ENCODE assay signal across 8 cellular contexts in the genomic region with DNA sequence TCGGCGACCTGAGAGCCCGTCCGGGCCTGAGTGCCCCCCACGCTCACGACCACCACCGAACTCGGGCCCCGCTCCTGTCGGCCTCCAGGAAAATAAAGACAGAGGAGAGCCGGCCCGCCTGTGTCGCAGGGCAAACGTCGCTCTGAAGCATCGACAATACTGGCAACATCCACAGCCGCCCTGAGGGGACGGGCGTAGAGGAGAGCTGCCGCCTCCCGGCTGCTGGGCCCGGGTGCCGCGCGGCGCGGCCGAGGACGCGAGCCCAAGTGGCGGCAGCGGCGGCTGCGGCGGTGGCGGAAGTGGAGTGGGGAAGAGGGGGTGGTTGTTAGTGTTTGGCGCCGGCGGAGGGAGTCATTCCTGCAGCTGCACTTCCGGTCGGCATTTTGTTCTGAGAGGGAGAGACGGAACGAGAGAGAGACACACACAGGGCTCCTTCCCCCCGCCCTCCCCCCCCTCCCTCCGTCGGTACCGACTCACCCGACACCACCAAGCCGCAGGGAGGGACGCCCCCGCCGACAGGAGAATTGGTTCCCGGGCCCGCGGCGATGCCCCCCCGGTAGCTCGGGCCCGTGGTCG. TPM values are rescaled to one million over a fixed set of nuclear protein-coding genes. Genes with fewer than 3 reads are reported as not detected.
DNase-seq lines count a peak whose midpoint lies in the region; ATAC-seq and TF ChIP-seq lines count a peak whose summit lies in the region.

A gene with protein sequence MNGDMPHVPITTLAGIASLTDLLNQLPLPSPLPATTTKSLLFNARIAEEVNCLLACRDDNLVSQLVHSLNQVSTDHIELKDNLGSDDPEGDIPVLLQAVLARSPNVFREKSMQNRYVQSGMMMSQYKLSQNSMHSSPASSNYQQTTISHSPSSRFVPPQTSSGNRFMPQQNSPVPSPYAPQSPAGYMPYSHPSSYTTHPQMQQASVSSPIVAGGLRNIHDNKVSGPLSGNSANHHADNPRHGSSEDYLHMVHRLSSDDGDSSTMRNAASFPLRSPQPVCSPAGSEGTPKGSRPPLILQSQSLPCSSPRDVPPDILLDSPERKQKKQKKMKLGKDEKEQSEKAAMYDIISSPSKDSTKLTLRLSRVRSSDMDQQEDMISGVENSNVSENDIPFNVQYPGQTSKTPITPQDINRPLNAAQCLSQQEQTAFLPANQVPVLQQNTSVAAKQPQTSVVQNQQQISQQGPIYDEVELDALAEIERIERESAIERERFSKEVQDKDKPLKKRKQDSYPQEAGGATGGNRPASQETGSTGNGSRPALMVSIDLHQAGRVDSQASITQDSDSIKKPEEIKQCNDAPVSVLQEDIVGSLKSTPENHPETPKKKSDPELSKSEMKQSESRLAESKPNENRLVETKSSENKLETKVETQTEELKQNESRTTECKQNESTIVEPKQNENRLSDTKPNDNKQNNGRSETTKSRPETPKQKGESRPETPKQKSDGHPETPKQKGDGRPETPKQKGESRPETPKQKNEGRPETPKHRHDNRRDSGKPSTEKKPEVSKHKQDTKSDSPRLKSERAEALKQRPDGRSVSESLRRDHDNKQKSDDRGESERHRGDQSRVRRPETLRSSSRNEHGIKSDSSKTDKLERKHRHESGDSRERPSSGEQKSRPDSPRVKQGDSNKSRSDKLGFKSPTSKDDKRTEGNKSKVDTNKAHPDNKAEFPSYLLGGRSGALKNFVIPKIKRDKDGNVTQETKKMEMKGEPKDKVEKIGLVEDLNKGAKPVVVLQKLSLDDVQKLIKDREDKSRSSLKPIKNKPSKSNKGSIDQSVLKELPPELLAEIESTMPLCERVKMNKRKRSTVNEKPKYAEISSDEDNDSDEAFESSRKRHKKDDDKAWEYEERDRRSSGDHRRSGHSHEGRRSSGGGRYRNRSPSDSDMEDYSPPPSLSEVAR (N-terminal part only) (plus strand): TSS at position 381 of the 576 bp plus-strand sequence. CDS start 76,928 bp downstream, outside the sequence.

- ATAC-seq in gastroesophageal sphincter: peak; percentile 91

- no peaks in the 10 kb centered on the region for H3K9me3 ChIP-seq in gastroesophageal sphincter

- TF ChIP-seq POLR2A in gastroesophageal sphincter (IDR thresholded peaks at IDR 0.05): peak; percentile 87 to 89

- in situ Hi-C loops in SK-MEL-5 (cut with HindIII; ENCODE audit: low pct_unique_long_range_greater_than_20kb, low sequenced_read_pairs): no loop called here

- H3K27me3 ChIP-seq in gastroesophageal sphincter: no peaks in the 10 kb centered on the region

- H3K4me3 ChIP-seq in HFF-Myc (replicated peaks; ENCODE audit: low read depth, low read length) (peak within 1 kb of the TSS; percentile 92), gastroesophageal sphincter (peak within 1 kb of the TSS; percentile 80 to 92)

- no CpG with 5 or more reads among the region's 60 CpGs for WGBS in gastroesophageal sphincter (ENCODE audit: low coverage in 1 of 2), 2 donors

- no peak for TF ChIP-seq EP300 in gastroesophageal sphincter (IDR thresholded peaks at IDR 0.05)

- H3K27ac ChIP-seq in gastroesophageal sphincter: peak within 1 kb of the TSS; percentile 97 to 99 (median 97)

- peak; percentile 70 for DNase-seq in GM04503 (ENCODE audit: low read depth)
- DNase-seq in HFF-Myc (ENCODE audit: extremely low read depth, low read depth): no peak
- DNase-seq in MV-4-11 (lab: John Stamatoyannopoulos, UW): peak; percentile 87
- DNase-seq in SK-MEL-5 (ENCODE audit: low read depth, low spot score): peak; percentile 98
- peak; percentile 91 for DNase-seq in activated naive CD4-positive, alpha-beta T cell treated with Interleukin-2 at 50 U/mL for 16 hours
- DNase-seq in nucleus accumbens (lab: John Stamatoyannopoulos, UW): peak; percentile 44 to 94 (median 87)
- peak; percentile 96 for DNase-seq in superior temporal gyrus (ENCODE audit: extremely low spot score)

- peaks cover 0 to 5% of the 10 kb centered on the region in 2 donors for H3K36me3 ChIP-seq in gastroesophageal sphincter

- TF ChIP-seq CTCF in HFF-Myc (IDR thresholded peaks at IDR 0.05; ENCODE audit: low read depth, low read length, missing control alignments): no peak
- peak in 2 of 4 experiments; percentile 19 to 20 for TF ChIP-seq CTCF in gastroesophageal sphincter (IDR thresholded peaks at IDR 0.05)

- peaks cover 12 to 66% (median 22%) of the 10 kb centered on the region in 3 donors for H3K4me1 ChIP-seq in gastroesophageal sphincter

RNA-seq across cellular contexts. Expression of the gene that starts here (rescaled TPM):
- 21.2 and 29.3 TPM in 2 replicates for total RNA-seq in SK-MEL-5 (2014; rRNA removed; shearing (Covaris generic))
- 20.2 and 28.5 TPM in 2 replicates for polyA plus RNA-seq in SK-MEL-5 (2015; cell fraction: cytosol; rRNA removed)
- 29.1 and 29.5 TPM in 2 replicates for polyA plus RNA-seq in SK-MEL-5 (2015; cell fraction: nucleus; rRNA removed)
- 10 to 100 TPM; 44.9 to 59.4 (median 51.7) TPM for total RNA-seq in gastroesophageal sphincter
